Comparison of ENCODE assay signal across 16 cellular contexts in genomic region chr4:149441338-149441737, GRCh38.
DNase-seq lines count a peak whose midpoint lies in the region; ATAC-seq, FAIRE-seq and TF ChIP-seq lines count a peak whose summit lies in the region.
"Had no signal": no experiment of that assay in that cellular context is flagged by ENCODE, and none has a peak within 500 bp of the region (broad histone marks: within the 10 kb centered on the region; RNA-seq: fewer than 3 reads in every experiment).

No MANE protein-coding gene starts in this region.

- H2AFZ ChIP-seq in PC-3 (ENCODE audit: low read length): no peak overlapping the region

- no peak for TF ChIP-seq POLR2A in GM12891 (IDR thresholded peaks at IDR 0.05; ENCODE audit: low read depth, low read length)

- H3K9me3 ChIP-seq in PC-3 (ENCODE audit: low read length): no peaks in the 10 kb centered on the region

- no peaks in the 10 kb centered on the region for H3K79me2 ChIP-seq in PC-3 (ENCODE audit: low read length)

- no peaks in the 10 kb centered on the region for H3K4me1 Mint-ChIP-seq in naive thymus-derived CD8-positive, alpha-beta T cell
- H3K4me1 Mint-ChIP-seq: activated CD8-positive, alpha-beta memory T cell treated with anti-CD3 and anti-CD28 coated beads, Interleukin-2, amount 10 ng/mL, durations not matched to agents 7 days and 5 days; mesothelial cell of epicardium; WTC11 had no signal

- intact Hi-C loops in PC-3 (cut with micrococcal nuclease): no loop called here

- no peak overlapping the region for H3K4me3 Mint-ChIP-seq in naive thymus-derived CD8-positive, alpha-beta T cell
- H3K4me3 Mint-ChIP-seq: activated CD8-positive, alpha-beta memory T cell treated with anti-CD3 and anti-CD28 coated beads, Interleukin-2, amount 10 ng/mL, durations not matched to agents 7 days and 5 days; CD4-positive, alpha-beta T cell; mesothelial cell of epicardium; WTC11 had no signal

- POLR2A ChIA-PET in PC-3 (lab: Charles Lee; ENCODE audit: unreplicated experiment): no interaction called here
- POLR2A ChIA-PET in naive thymus-derived CD8-positive, alpha-beta T cell (lab: Charles Lee): no interaction called here

- no peaks in the 10 kb centered on the region for H4K20me1 ChIP-seq in PC-3 (ENCODE audit: low read length)

- H3K4me3 ChIP-seq in PC-3 (ENCODE audit: low read length) (no peak overlapping the region), retinal pigment epithelial cell (ENCODE audit: low read length) (no peak overlapping the region)
- H3K4me3 ChIP-seq: cardiac muscle cell had no signal

- BruUV-seq in PC-3 (replicated peaks; lab: Mats Ljungman, UMichigan): no TSS peak

- TF ChIP-seq CTCF in PC-3 (conservative IDR thresholded peaks at IDR 0.05; ENCODE audit: low read depth, low read length) (no peak), retinal pigment epithelial cell (conservative IDR thresholded peaks at IDR 0.05; ENCODE audit: low read depth, low read length) (no peak)

- no peaks in the 10 kb centered on the region for H3K27me3 ChIP-seq in PC-3 (ENCODE audit: low read length)
- H3K27me3 ChIP-seq: cardiac muscle cell had no signal

- peaks cover 0 to 2% (median 0%) of the 10 kb centered on the region in 9 donors for H3K9me3 Mint-ChIP-seq in naive thymus-derived CD8-positive, alpha-beta T cell
- H3K9me3 Mint-ChIP-seq: CD4-positive, alpha-beta T cell; mesothelial cell of epicardium; WTC11 had no signal

- no peaks in the 10 kb centered on the region for H3F3A ChIP-seq in PC-3 (ENCODE audit: low read length, unreplicated experiment)

- H3K4me2 ChIP-seq in PC-3 (ENCODE audit: low read length): no peak overlapping the region

- H3K4me1 ChIP-seq in PC-3 (ENCODE audit: insufficient read depth, low read length): no peaks in the 10 kb centered on the region

- H3K9ac ChIP-seq in PC-3 (ENCODE audit: low read length): no peak overlapping the region

- H3K27ac Mint-ChIP-seq in naive thymus-derived CD8-positive, alpha-beta T cell: no peak overlapping the region
- H3K27ac Mint-ChIP-seq: activated CD8-positive, alpha-beta memory T cell treated with anti-CD3 and anti-CD28 coated beads, Interleukin-2, amount 10 ng/mL, durations not matched to agents 7 days and 5 days; CD4-positive, alpha-beta T cell; mesothelial cell of epicardium; WTC11 had no signal

- H3K27me3 Mint-ChIP-seq in naive thymus-derived CD8-positive, alpha-beta T cell: peaks cover 0 to 6% (median 0%) of the 10 kb centered on the region in 5 donors
- H3K27me3 Mint-ChIP-seq: activated CD8-positive, alpha-beta memory T cell treated with anti-CD3 and anti-CD28 coated beads, Interleukin-2, amount 10 ng/mL, durations not matched to agents 7 days and 5 days; CD4-positive, alpha-beta T cell had no signal

- CTCF ChIA-PET in PC-3 (lab: Charles Lee): no interaction called here

- ATAC-seq in PC-3 (peak; percentile 60), HG02623 (IDR thresholded peaks at IDR 0.05; ENCODE audit: unreplicated experiment) (no peak), GM21447 (IDR thresholded peaks at IDR 0.05; ENCODE audit: unreplicated experiment) (no peak)
- ATAC-seq in naive thymus-derived CD8-positive, alpha-beta T cell: no peak
- ATAC-seq: activated CD8-positive, alpha-beta memory T cell treated with anti-CD3 and anti-CD28 coated beads, Interleukin-2, amount 10 ng/mL, durations not matched to agents 7 days and 5 days; HepG2; WTC11 had no signal

- H3K36me3 ChIP-seq in PC-3 (ENCODE audit: low read depth, low read length): no peaks in the 10 kb centered on the region
- H3K36me3 ChIP-seq: cardiac muscle cell had no signal

- no peaks in the 10 kb centered on the region for H3K9me2 ChIP-seq in PC-3 (replicated peaks; ENCODE audit: low read length)

- DNase-seq in ELR (ENCODE audit: low read depth) (peak; percentile 76), PC-3 (peak; percentile 40), dedifferentiated amniotic fluid mesenchymal stem cell (ENCODE audit: extremely low spot score) (peak; percentile 16), retinal pigment epithelial cell (ENCODE audit: low read depth) (peak; percentile 76), GM12891 (ENCODE audit: insufficient read length, low spot score) (no peak)
- DNase-seq in naive thymus-derived CD8-positive, alpha-beta T cell: no peak
- DNase-seq: activated CD8-positive, alpha-beta memory T cell treated with anti-CD3 and anti-CD28 coated beads, Interleukin-2, amount 10 ng/mL, durations not matched to agents 7 days and 5 days; CD4-positive, alpha-beta T cell; NCI-H1092 treated with DMSO at 0.1 percent for 48 hours; stimulated activated CD4-positive, alpha-beta T cell treated with anti-CD3 and anti-CD28 coated beads, Interleukin-12 subunit alpha, Interleukin-12 subunit beta, amount 100 ng/mL, for 4 hours had no signal

- no peaks in the 10 kb centered on the region for H3K36me3 Mint-ChIP-seq in naive thymus-derived CD8-positive, alpha-beta T cell
- H3K36me3 Mint-ChIP-seq: activated CD8-positive, alpha-beta memory T cell treated with anti-CD3 and anti-CD28 coated beads, Interleukin-2, amount 10 ng/mL, durations not matched to agents 7 days and 5 days; mesothelial cell of epicardium; WTC11 had no signal

- FAIRE-seq in GM12891 (lab: Jason Lieb, UNC): no peak
- FAIRE-seq: HepG2 had no signal

- no peak overlapping the region for H3K27ac ChIP-seq in PC-3 (ENCODE audit: low read length)
- H3K27ac ChIP-seq: cardiac muscle cell had no signal

TF ChIP-seq in GM12891, 5 proteins besides CTCF, POLR2A, EP300 and RAD21:
- no peak for TF ChIP-seq PAX5 (IDR thresholded peaks at IDR 0.05; ENCODE audit: insufficient read depth, low read length, severe bottlenecking)
- no peak for TF ChIP-seq POU2F2 (IDR thresholded peaks at IDR 0.05; ENCODE audit: low read depth, low read length)
- TF ChIP-seq SPI1 (IDR thresholded peaks at IDR 0.05; ENCODE audit: low read depth, low read length): no peak
- no peak for TF ChIP-seq TAF1 (IDR thresholded peaks at IDR 0.05; ENCODE audit: low read depth, low read length)
- no peak for TF ChIP-seq POLR2AphosphoS5 (IDR thresholded peaks at IDR 0.05; ENCODE audit: low read depth, low read length)

Comparison
In these comparisons a context has a peak if more than half of its experiments do, and no peak if none do; other contexts are left out.
1. DNase-seq: peak in ELR (single experiment), PC-3 (single experiment), dedifferentiated amniotic fluid mesenchymal stem cell (single experiment) and retinal pigment epithelial cell (single experiment); none in GM12891 (single experiment) and naive thymus-derived CD8-positive, alpha-beta T cell (0 of 10).